Comparison of ENCODE assay signal across 8 cellular contexts in the genomic region with DNA sequence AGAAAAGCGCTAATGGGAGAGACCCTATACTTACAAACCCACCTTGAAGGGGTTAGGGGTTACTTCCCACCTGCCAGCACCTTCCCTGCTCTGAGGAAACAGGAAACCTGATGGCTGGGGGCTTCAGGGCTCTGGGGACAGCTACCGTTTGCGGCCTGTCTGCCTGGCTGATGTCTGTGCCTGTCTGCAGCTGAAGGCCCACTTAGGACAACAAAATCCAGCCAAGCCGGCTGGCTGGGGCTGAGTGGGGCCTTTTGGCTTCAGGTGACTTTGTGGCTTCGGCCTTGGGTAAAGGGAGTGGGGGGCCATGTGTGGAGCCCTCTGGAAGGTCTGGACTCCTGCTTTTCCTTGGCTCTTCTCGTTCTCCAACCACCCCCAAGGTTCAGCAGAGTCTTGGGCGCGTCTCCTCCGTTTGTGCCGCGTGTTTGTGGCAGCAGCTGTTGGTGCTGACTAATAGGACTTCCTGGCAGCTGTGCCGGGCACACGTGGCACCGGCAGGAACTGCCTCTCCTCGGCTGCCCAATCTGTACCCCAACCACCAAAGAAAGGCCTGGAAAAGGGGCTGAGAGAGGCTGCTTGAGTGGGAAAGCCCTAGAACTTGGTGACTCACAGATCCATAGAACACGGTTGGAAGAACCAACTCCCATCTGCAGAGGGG.
DNase-seq lines count a peak whose midpoint lies in the region; ATAC-seq and TF ChIP-seq lines count a peak whose summit lies in the region.
"Had no signal": no experiment of that assay in that cellular context is flagged by ENCODE, and none has a peak within 500 bp of the region (broad histone marks: within the 10 kb centered on the region; RNA-seq: fewer than 3 reads in every experiment).

No MANE protein-coding gene starts in this region.

- H3K9me3 ChIP-seq in tibial nerve, result no peaks in the 10 kb centered on the region

- DNase-seq in HT1080 (ENCODE audit: low read depth), result peak; percentile 82
- peak; percentile 58 for DNase-seq in UCSD-AML1 (lab: John Stamatoyannopoulos, UW; ENCODE audit: unreplicated experiment)
- peak; percentile 40 for DNase-seq in naive B cell
- no peak for DNase-seq in tibial nerve (ENCODE audit: low spot score in 2 of 2)
- no peak for DNase-seq in NCI-H128 (lab: John Stamatoyannopoulos, UW; ENCODE audit: unreplicated experiment)

- no peaks in the 10 kb centered on the region for H3K27me3 ChIP-seq in tibial nerve

- no peak overlapping the region for H3K4me3 Mint-ChIP-seq in brain
- H3K4me3 Mint-ChIP-seq in naive B cell, result peak overlapping the region; percentile 22 to 90 (median 58)

- peak; percentile 65 to 67 for ATAC-seq in naive B cell (ENCODE audit: low read depth in 2 of 2)
- no peak for ATAC-seq in GM18870 (IDR thresholded peaks at IDR 0.05; ENCODE audit: unreplicated experiment)

- peak overlapping the region in 3 of 4 donors; percentile 23 to 91 (median 78) for H3K27ac ChIP-seq in tibial nerve
- H3K27ac ChIP-seq: parathyroid adenoma had no signal

- 58 to 70% methylated on average over 15 to 16 of the region's 16 CpGs for WGBS in tibial nerve, 2 donors

- no peak for TF ChIP-seq EP300 in tibial nerve (IDR thresholded peaks at IDR 0.05)

- peaks cover 0 to 39% (median 33%) of the 10 kb centered on the region in 4 donors for H3K4me1 ChIP-seq in tibial nerve

- TF ChIP-seq CTCF in brain (conservative IDR thresholded peaks at IDR 0.05) (no peak), tibial nerve (IDR thresholded peaks at IDR 0.05) (no peak)

- no peak overlapping the region for H3K4me3 ChIP-seq in tibial nerve

- no peak for TF ChIP-seq POLR2A in tibial nerve (IDR thresholded peaks at IDR 0.05)

- H3K36me3 Mint-ChIP-seq in brain (no peaks in the 10 kb centered on the region), naive B cell (no peaks in the 10 kb centered on the region)

- H3K27ac Mint-ChIP-seq in brain (peak overlapping the region; percentile 36 to 99 (median 95)), naive B cell (peak overlapping the region; percentile 15 to 91 (median 79))

- H3K27me3 Mint-ChIP-seq in brain (no peaks in the 10 kb centered on the region), naive B cell (no peaks in the 10 kb centered on the region)

- peaks cover 0 to 2% (median 0%) of the 10 kb centered on the region in 5 experiments for H3K9me3 Mint-ChIP-seq in brain
- H3K9me3 Mint-ChIP-seq in naive B cell, result no peaks in the 10 kb centered on the region

- peaks cover 100% of the 10 kb centered on the region for H3K4me1 Mint-ChIP-seq in brain
- H3K4me1 Mint-ChIP-seq in naive B cell, result peaks cover 70 to 96% (median 94%) of the 10 kb centered on the region in 3 donors

- H3K36me3 ChIP-seq in tibial nerve, result no peaks in the 10 kb centered on the region

Comparison
In these comparisons a context has a peak if more than half of its experiments do, and no peak if none do; other contexts are left out.
1. DNase-seq: peak in HT1080 (single experiment), UCSD-AML1 (single experiment) and naive B cell (single experiment); none in tibial nerve (0 of 2) and NCI-H128 (single experiment).
2. H3K4me3 Mint-ChIP-seq: peak in naive B cell (8 of 8); none in brain (0 of 5).